14 cellular contexts compared by ENCODE assay signal in the genomic region with DNA sequence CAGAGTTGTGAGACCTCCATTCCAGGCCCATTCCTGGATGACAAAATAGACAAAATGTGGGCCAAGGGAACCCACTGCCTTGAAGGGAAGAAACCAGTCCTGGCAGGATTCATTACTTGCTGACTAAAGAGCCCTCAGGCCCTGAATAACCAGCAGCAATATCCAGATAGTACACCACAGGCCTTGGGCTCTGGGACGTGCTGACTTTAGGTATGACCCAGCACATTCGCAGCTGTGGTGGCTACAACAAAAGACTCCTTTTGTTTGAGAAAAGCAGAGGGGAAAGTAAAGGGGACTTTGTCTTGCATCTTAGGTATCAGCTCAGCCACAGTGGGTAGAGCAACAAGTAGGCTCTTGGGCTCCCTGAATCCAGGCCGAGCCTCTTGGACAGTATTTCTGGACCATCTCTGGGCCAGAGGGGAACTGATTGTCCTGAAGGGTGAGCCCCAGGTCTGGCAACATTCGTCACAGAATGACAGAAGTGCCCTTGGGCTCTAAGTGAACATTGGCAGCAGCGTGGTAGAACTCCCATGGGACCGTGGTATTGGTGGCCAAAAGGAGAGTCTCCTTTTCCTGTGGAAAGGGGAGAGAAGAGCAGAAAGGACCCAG.
DNase-seq lines count a peak whose midpoint lies in the region; ATAC-seq and TF ChIP-seq lines count a peak whose summit lies in the region.
"Had no signal": no experiment of that assay in that cellular context is flagged by ENCODE, and none has a peak within 500 bp of the region (broad histone marks: within the 10 kb centered on the region; RNA-seq: fewer than 3 reads in every experiment).

No MANE protein-coding gene starts in this region.

- H3F3A ChIP-seq in OCI-LY1 (ENCODE audit: insufficient read depth, low read length): no peaks in the 10 kb centered on the region

- H3K4me1 ChIP-seq in OCI-LY1 (ENCODE audit: insufficient read depth, low read length, severe bottlenecking): peaks cover 14% of the 10 kb centered on the region
- H3K4me1 ChIP-seq: adrenal gland had no signal

- no peaks in the 10 kb centered on the region for H3K79me2 ChIP-seq in OCI-LY1 (ENCODE audit: insufficient read depth, low read length)

- ATAC-seq in GM19023 (IDR thresholded peaks at IDR 0.05; ENCODE audit: unreplicated experiment) (peak; percentile 44), HG02678 (IDR thresholded peaks at IDR 0.05; ENCODE audit: unreplicated experiment) (peak; percentile 32), esophagus mucosa (no peak)

- TF ChIP-seq CTCF in OCI-LY1 (IDR thresholded peaks at IDR 0.05; ENCODE audit: low read length): no peak

- no peaks in the 10 kb centered on the region for H3K9me2 ChIP-seq in OCI-LY1 (ENCODE audit: low read depth, low read length)

- H2AFZ ChIP-seq in OCI-LY1 (ENCODE audit: low read length): no peak overlapping the region

- H3K4me3 ChIP-seq in OCI-LY1 (ENCODE audit: low read depth, low read length, poor library complexity, severe bottlenecking): no peak overlapping the region
- H3K4me3 ChIP-seq: adrenal gland, coronary artery had no signal

- DNase-seq in myocyte (ENCODE audit: low read depth) (peak; percentile 34), anterior cingulate cortex (lab: John Stamatoyannopoulos, UW) (no peak), NCI-H748 (lab: John Stamatoyannopoulos, UW; ENCODE audit: unreplicated experiment) (no peak)
- DNase-seq: activated CD4-positive, alpha-beta T cell treated with anti-CD3 and anti-CD28 coated beads for 1 hour; adrenal gland; CD4-positive, alpha-beta T cell; NCI-H2081 treated with DMSO at 0.1 percent for 48 hours; small intestine; T-helper 1 cell had no signal

- H3K27me3 ChIP-seq in OCI-LY1 (ENCODE audit: insufficient read depth, low read length): no peaks in the 10 kb centered on the region
- H3K27me3 ChIP-seq: adrenal gland had no signal

- H3K36me3 ChIP-seq in OCI-LY1 (ENCODE audit: insufficient read depth, low read length): no peaks in the 10 kb centered on the region
- H3K36me3 ChIP-seq: adrenal gland had no signal

- peak overlapping the region; percentile 48 for H3K27ac ChIP-seq in OCI-LY1 (ENCODE audit: low read depth, low read length, poor library complexity, severe bottlenecking)
- H3K27ac ChIP-seq: adrenal gland, coronary artery had no signal

- H3K4me2 ChIP-seq in OCI-LY1 (ENCODE audit: low read length): no peak overlapping the region

- no peaks in the 10 kb centered on the region for H4K20me1 ChIP-seq in OCI-LY1 (ENCODE audit: insufficient read depth, low read length)

- H3K9me3 ChIP-seq in OCI-LY1 (ENCODE audit: low read length): no peaks in the 10 kb centered on the region
- H3K9me3 ChIP-seq: adrenal gland had no signal

- H3K9ac ChIP-seq in OCI-LY1 (ENCODE audit: low read length): no peak overlapping the region
